16 cellular contexts compared by ENCODE assay signal in the genomic region with DNA sequence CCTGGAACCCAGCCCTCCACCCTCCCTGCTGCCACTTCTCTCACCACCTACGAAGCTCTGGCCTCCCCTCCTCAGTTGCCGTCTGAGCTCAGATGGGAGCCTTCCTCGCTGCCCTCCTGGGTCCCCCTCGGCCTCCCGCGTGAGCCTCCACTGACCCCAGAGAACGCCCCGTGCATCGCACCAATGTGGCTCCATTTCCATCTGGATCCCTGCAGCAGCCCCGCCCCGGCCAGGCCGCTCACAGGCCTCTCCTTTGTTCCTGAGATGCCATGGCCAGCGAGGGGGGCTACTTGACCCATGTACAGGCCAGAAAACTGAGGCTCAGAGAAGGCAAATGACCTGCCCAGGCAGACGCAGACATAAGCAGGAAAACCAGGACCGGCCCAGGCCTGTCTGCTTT.
"Had no signal": no experiment of that assay in that cellular context is flagged by ENCODE, and none has a peak within 500 bp of the region (broad histone marks: within the 10 kb centered on the region; RNA-seq: fewer than 3 reads in every experiment).

No MANE protein-coding gene starts in this region.

- H3K4me3 Mint-ChIP-seq: activated naive CD4-positive, alpha-beta T cell treated with anti-CD3 and anti-CD28 coated beads, Interleukin-2, amount 10 ng/mL, durations not matched to agents 7 days and 5 days had no signal

- H3K4me1 Mint-ChIP-seq: activated naive CD4-positive, alpha-beta T cell treated with anti-CD3 and anti-CD28 coated beads, Interleukin-2, amount 10 ng/mL, durations not matched to agents 7 days and 5 days had no signal

- H3K27ac ChIP-seq: foreskin keratinocyte, WERI-Rb-1 had no signal

- ATAC-seq: left colon; stimulated activated naive CD8-positive, alpha-beta T cell treated with anti-CD3 and anti-CD28 coated beads, Interleukin-15, Interleukin-2, amounts not matched to agents 100 U/mL and 50 U/mL, for 24 hours had no signal

- H3K27ac Mint-ChIP-seq: activated naive CD4-positive, alpha-beta T cell treated with anti-CD3 and anti-CD28 coated beads, Interleukin-2, amount 10 ng/mL, durations not matched to agents 7 days and 5 days had no signal

- H3K36me3 Mint-ChIP-seq: activated naive CD4-positive, alpha-beta T cell treated with anti-CD3 and anti-CD28 coated beads, Interleukin-2, amount 10 ng/mL, durations not matched to agents 7 days and 5 days had no signal

- H3K4me1 ChIP-seq: foreskin keratinocyte had no signal

- DNase-seq: activated CD4-positive, alpha-beta T cell treated with anti-CD3 and anti-CD28 coated beads for 1 hour; activated CD8-positive, alpha-beta memory T cell treated with anti-CD3 and anti-CD28 coated beads, Interleukin-2, amount 50 U/mL, for 4 hours; activated effector memory CD4-positive, alpha-beta T cell treated with anti-CD3 and anti-CD28 coated beads, Interleukin-2, amount 50 U/mL, for 16 hours; activated naive CD4-positive, alpha-beta T cell treated with anti-CD3 and anti-CD28 coated beads, Interleukin-2, amount 10 ng/mL, durations not matched to agents 7 days and 5 days; amygdala; cerebellar nuclear complex; effector CD4-positive, alpha-beta T cell; erythroblast; foreskin keratinocyte; left colon; midbrain; stimulated activated CD4-positive, alpha-beta T cell treated with anti-CD3 and anti-CD28 coated beads, Interleukin-4, amount 100 ng/mL, for 1 hour; stimulated activated naive CD8-positive, alpha-beta T cell treated with anti-CD3 and anti-CD28 coated beads, Interleukin-15, Interleukin-2, amounts not matched to agents 100 U/mL and 50 U/mL, for 24 hours; T-helper 1 cell; WERI-Rb-1 had no signal

- H3K27me3 ChIP-seq: foreskin keratinocyte had no signal

- H3K9me3 Mint-ChIP-seq: activated naive CD4-positive, alpha-beta T cell treated with anti-CD3 and anti-CD28 coated beads, Interleukin-2, amount 10 ng/mL, durations not matched to agents 7 days and 5 days had no signal

- H3K4me3 ChIP-seq: lung had no signal
